26 cellular contexts compared by ENCODE assay signal in the genomic region with DNA sequence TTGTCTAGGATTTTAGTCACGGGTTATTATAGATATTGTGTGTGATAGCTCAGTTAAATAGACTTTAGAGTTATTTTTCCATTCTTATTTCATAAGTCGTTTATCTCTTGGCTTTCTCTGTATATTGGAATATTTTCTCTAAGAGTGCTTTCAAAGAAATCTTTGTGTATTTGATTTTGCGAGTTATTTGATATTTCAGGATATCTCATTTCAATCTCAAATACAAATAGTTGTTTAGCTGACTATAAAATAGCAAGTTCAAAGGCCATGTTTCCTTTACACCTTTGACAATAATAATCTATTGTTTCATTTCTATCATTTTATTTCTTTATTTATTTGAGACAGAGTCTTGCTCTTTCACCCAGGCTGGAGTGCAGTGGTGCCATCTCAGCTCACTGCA. TPM values are rescaled to one million over a fixed set of nuclear protein-coding genes. Genes with fewer than 3 reads are reported as not detected.
"Had no signal": no experiment of that assay in that cellular context is flagged by ENCODE, and none has a peak within 500 bp of the region (broad histone marks: within the 10 kb centered on the region; RNA-seq: fewer than 3 reads in every experiment).

No MANE protein-coding gene starts in this region.

- H3K4me1 Mint-ChIP-seq: naive B cell; natural killer cell; neural progenitor cell; stimulated activated naive B cell treated with anti-CD40 and anti-IgM and Interleukin-4, amounts not matched to agents 10 μg/mL and 1 μg/mL and 100 μg/mL, for 72 hours had no signal

- H3K27me3 ChIP-seq: heart right ventricle, hepatocyte, neural progenitor cell, neutrophil, ovary, right atrium auricular region, right lobe of liver, stomach, testis, thyroid gland, transverse colon, upper lobe of left lung had no signal

- H3K4me1 ChIP-seq: heart right ventricle, left ventricle myocardium inferior, neural progenitor cell, right atrium auricular region, right lobe of liver, testis, thyroid gland, transverse colon, upper lobe of left lung had no signal

- ATAC-seq: heart right ventricle; natural killer cell; right lobe of liver; stimulated activated naive B cell treated with anti-CD40 and anti-IgM and Interleukin-4, amounts not matched to agents 10 μg/mL and 1 μg/mL and 100 μg/mL, for 72 hours had no signal

- H3K9me3 Mint-ChIP-seq: mesothelial cell of epicardium; naive B cell; natural killer cell; nephron progenitor cell; neural progenitor cell; stimulated activated naive B cell treated with anti-CD40 and anti-IgM and Interleukin-4, amounts not matched to agents 10 μg/mL and 1 μg/mL and 100 μg/mL, for 72 hours had no signal

- H3K27ac ChIP-seq: heart right ventricle, hepatocyte, left ventricle myocardium inferior, neural progenitor cell, neutrophil, ovary, right atrium auricular region, right lobe of liver, stomach, testis, thyroid gland, transverse colon, upper lobe of left lung had no signal

- H3K4me3 ChIP-seq: heart right ventricle, hepatocyte, left ventricle myocardium inferior, lung, neural progenitor cell, ovary, right atrium auricular region, right lobe of liver, smooth muscle cell, stomach, testis, thyroid gland, transverse colon, upper lobe of left lung had no signal

- H3K36me3 ChIP-seq: heart right ventricle, left ventricle myocardium inferior, neural progenitor cell, neutrophil, ovary, right atrium auricular region, right lobe of liver, stomach, thyroid gland, transverse colon, upper lobe of left lung had no signal

- H3K4me3 Mint-ChIP-seq: mesothelial cell of epicardium; naive B cell; natural killer cell; nephron progenitor cell; neural progenitor cell; stimulated activated naive B cell treated with anti-CD40 and anti-IgM and Interleukin-4, amounts not matched to agents 10 μg/mL and 1 μg/mL and 100 μg/mL, for 72 hours had no signal

- H3K36me3 Mint-ChIP-seq: mesothelial cell of epicardium; naive B cell; natural killer cell; neural progenitor cell; stimulated activated naive B cell treated with anti-CD40 and anti-IgM and Interleukin-4, amounts not matched to agents 10 μg/mL and 1 μg/mL and 100 μg/mL, for 72 hours had no signal

- H3K27me3 Mint-ChIP-seq: naive B cell; progenitor cell of endocrine pancreas; stimulated activated naive B cell treated with anti-CD40 and anti-IgM and Interleukin-4, amounts not matched to agents 10 μg/mL and 1 μg/mL and 100 μg/mL, for 72 hours had no signal

- H3K27ac Mint-ChIP-seq: mesothelial cell of epicardium; naive B cell; natural killer cell; nephron progenitor cell; neural progenitor cell; progenitor cell of endocrine pancreas; stimulated activated naive B cell treated with anti-CD40 and anti-IgM and Interleukin-4, amounts not matched to agents 10 μg/mL and 1 μg/mL and 100 μg/mL, for 72 hours had no signal

- DNase-seq: heart right ventricle; islet precursor cell; left ventricle myocardium inferior; mesendoderm; naive B cell; natural killer cell; nephron progenitor cell; occipital lobe; ovary; right lobe of liver; stimulated activated CD4-positive, alpha-beta T cell treated with anti-CD3 and anti-CD28 coated beads, Interleukin-1b, Interleukin-23, amount 100 ng/mL, for 48 hours; stimulated activated CD4-positive, alpha-beta T cell treated with anti-CD3 and anti-CD28 coated beads, Interleukin-4, amount 100 ng/mL, for 1 hour; stimulated activated naive B cell treated with anti-CD40 and anti-IgM and Interleukin-4, amounts not matched to agents 10 μg/mL and 1 μg/mL and 100 μg/mL, for 72 hours; stomach; testis; thyroid gland; transverse colon; upper lobe of left lung had no signal

- H3K9me3 ChIP-seq: heart right ventricle, left ventricle myocardium inferior, neutrophil, ovary, right atrium auricular region, right lobe of liver, stomach, testis, thyroid gland, transverse colon, upper lobe of left lung had no signal

RNA-seq across cellular contexts. Expression of gene STK31, which starts 55.9 kb away (rescaled TPM):
- total RNA-seq: left ventricle myocardium inferior, smooth muscle cell had no signal
- polyA plus RNA-seq: smooth muscle cell had no signal
